In the genomic region with DNA sequence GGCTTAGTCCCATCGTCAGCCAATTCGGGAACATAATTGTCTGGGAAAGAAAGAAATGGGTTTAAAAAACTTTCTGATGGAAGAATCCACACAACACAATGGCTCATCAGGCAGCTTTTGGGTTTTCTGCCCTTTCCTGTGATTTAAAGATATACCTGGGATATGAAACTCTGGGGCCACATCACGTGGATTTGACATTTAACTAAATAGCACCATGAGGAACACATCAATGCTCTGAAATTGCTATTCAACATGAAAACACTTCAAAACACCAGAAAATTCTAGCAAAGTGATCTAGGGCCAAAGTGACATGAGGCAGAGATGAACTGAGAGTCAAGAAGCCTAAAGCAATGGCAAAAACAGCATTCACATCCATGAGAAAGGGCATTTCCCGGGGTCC, we compare ENCODE assay signal across 34 cellular contexts.
"Had no signal": no experiment of that assay in that cellular context is flagged by ENCODE, and none has a peak within 500 bp of the region (broad histone marks: within the 10 kb centered on the region; RNA-seq: fewer than 3 reads in every experiment).

No MANE protein-coding gene starts in this region.

- ATAC-seq: activated naive CD4-positive, alpha-beta T cell treated with anti-CD3 and anti-CD28 coated beads, Interleukin-2, amount 50 U/mL, for 72 hours; activated naive CD8-positive, alpha-beta T cell treated with anti-CD3 and anti-CD28 coated beads, Interleukin-2, amount 50 U/mL, for 24 hours; activated T-cell treated with anti-CD3 and anti-CD28 coated beads, Interleukin-2, amount 50 U/mL, for 4 hours; activated T-cell treated with anti-CD3 and anti-CD28 coated beads, Interleukin-2, amount 50 U/mL, for 72 hours; activated T-helper 17 cell treated with anti-CD3 and anti-CD28 coated beads, Interleukin-2, amount 50 U/mL, for 72 hours; body of pancreas had no signal

- H3K4me1 ChIP-seq: adrenal gland, ascending aorta, body of pancreas, breast epithelium had no signal

- H3K36me3 ChIP-seq: adrenal gland, ascending aorta, brain microvascular endothelial cell, breast epithelium, cardiac muscle cell had no signal

- H3K9me3 ChIP-seq: adrenal gland, ascending aorta, body of pancreas had no signal

- DNase-seq: activated effector memory CD4-positive, alpha-beta T cell treated with anti-CD3 and anti-CD28 coated beads, Interleukin-2, amount 50 U/mL, for 16 hours; activated effector memory CD4-positive, alpha-beta T cell treated with Interleukin-2 at 50 U/mL for 16 hours; activated gamma-delta T cell; activated gamma-delta T cell treated with Interleukin-2 at 50 U/mL for 16 hours; activated naive CD4-positive, alpha-beta T cell; activated naive CD4-positive, alpha-beta T cell treated with anti-CD3 and anti-CD28 coated beads for 36 hours; activated naive CD4-positive, alpha-beta T cell treated with anti-CD3 and anti-CD28 coated beads, Interleukin-2, amount 10 ng/mL, durations not matched to agents 7 days and 5 days; activated naive CD4-positive, alpha-beta T cell treated with anti-CD3 and anti-CD28 coated beads, Interleukin-2, amount 50 U/mL, for 16 hours; activated naive CD4-positive, alpha-beta T cell treated with Interleukin-2 at 50 U/mL for 16 hours; activated naive CD8-positive, alpha-beta T cell treated with anti-CD3 and anti-CD28 coated beads for 36 hours; activated naive CD8-positive, alpha-beta T cell treated with anti-CD3 and anti-CD28 coated beads, Interleukin-2, amount 10 ng/mL, durations not matched to agents 7 days and 5 days; activated naive CD8-positive, alpha-beta T cell treated with anti-CD3 and anti-CD28 coated beads, Interleukin-2, amount 50 U/mL, for 24 hours; activated T-cell treated with anti-CD3 and anti-CD28 coated beads, Interleukin-2, amount 50 U/mL, for 1 hour; activated T-cell treated with anti-CD3 and anti-CD28 coated beads, Interleukin-2, amount 50 U/mL, for 24 hours; activated T-cell treated with anti-CD3 and anti-CD28 coated beads, Interleukin-2, amount 50 U/mL, for 4 hours; activated T-cell treated with anti-CD3 and anti-CD28 coated beads, Interleukin-2, amount 50 U/mL, for 48 hours; activated T-cell treated with anti-CD3 and anti-CD28 coated beads, Interleukin-2, amount 50 U/mL, for 72 hours; amniotic stem cell; amygdala; anterior cingulate cortex; aorta; body of pancreas; brain microvascular endothelial cell; caudate nucleus; central memory CD4-positive, alpha-beta T cell; cerebellar nuclear complex had no signal

- FAIRE-seq: astrocyte, bronchial epithelial cell had no signal

- H3K27ac ChIP-seq: adrenal gland, ascending aorta, body of pancreas, brain microvascular endothelial cell, breast epithelium, cardiac muscle cell had no signal

- H3K27me3 ChIP-seq: adrenal gland, ascending aorta, body of pancreas, brain microvascular endothelial cell, cardiac muscle cell had no signal

- H3K4me3 ChIP-seq: adrenal gland, ascending aorta, body of pancreas, breast epithelium, cardiac muscle cell had no signal
